23 cellular contexts compared by ENCODE assay signal in genomic region chr2:5699963-5700362, GRCh38. TPM values are rescaled to one million over a fixed set of nuclear protein-coding genes. Genes with fewer than 3 reads are reported as not detected.
DNase-seq lines count a peak whose midpoint lies in the region; ATAC-seq and TF ChIP-seq lines count a peak whose summit lies in the region.
"Had no signal": no experiment of that assay in that cellular context is flagged by ENCODE, and none has a peak within 500 bp of the region (broad histone marks: within the 10 kb centered on the region; RNA-seq: fewer than 3 reads in every experiment).

No MANE protein-coding gene starts in this region.

- no peak overlapping the region for H3K4me3 Mint-ChIP-seq in GM23338
- peak overlapping the region; percentile 40 for H3K4me3 Mint-ChIP-seq in nephron progenitor cell
- H3K4me3 Mint-ChIP-seq in type B pancreatic cell: peak overlapping the region; percentile 22
- H3K4me3 Mint-ChIP-seq: CD4-positive, alpha-beta T cell; IgD-negative memory B cell had no signal

- H2AFZ ChIP-seq in GM23338 (no peak overlapping the region), OCI-LY7 (ENCODE audit: low read length) (no peak overlapping the region)

- H3K27ac ChIP-seq in GM23338 (ENCODE audit: low read depth) (no peak overlapping the region), OCI-LY7 (ENCODE audit: low read depth, low read length, poor library complexity, severe bottlenecking) (peak overlapping the region; percentile 94)
- H3K27ac ChIP-seq: A549, HL-60, RWPE1 had no signal

- POLR2A ChIA-PET in OCI-LY7 (lab: Charles Lee): interaction anchor here (0.6 to 1.4 kb wide), 7 partner anchors 15 to 1445 kb away, joined by 3 to 8 read pairs (median 5); no protein-coding TSS in a partner anchor

- 0 out of 2 replicates have a peak, but pooled peaks cover 3% of the 10 kb centered on the region for H3K9me2 ChIP-seq in GM23338 (ENCODE audit: insufficient read depth)
- H3K9me2 ChIP-seq in OCI-LY7 (ENCODE audit: insufficient read depth, low read length): no peaks in the 10 kb centered on the region

- H3K4me1 Mint-ChIP-seq in GM23338 (peaks cover 58% of the 10 kb centered on the region), nephron progenitor cell (peaks cover 41% of the 10 kb centered on the region), type B pancreatic cell (ENCODE audit: unreplicated experiment) (peaks cover 35% of the 10 kb centered on the region)

- no peaks in the 10 kb centered on the region for H3K36me3 ChIP-seq in GM23338 (ENCODE audit: insufficient read depth)
- peaks cover 38% of the 10 kb centered on the region for H3K36me3 ChIP-seq in OCI-LY7 (ENCODE audit: insufficient read depth, low read length)

- H3F3A ChIP-seq in GM23338 (replicated peaks; ENCODE audit: low read depth): no peaks in the 10 kb centered on the region

- intact Hi-C loops in OCI-LY7 (cut with micrococcal nuclease; ENCODE audit: unreplicated experiment): loop anchor here (5.0 kb wide), 2 partner anchors 827 to 1352 kb away; no protein-coding TSS in a partner anchor

- H3K27me3 ChIP-seq in GM23338 (ENCODE audit: insufficient read depth): peaks cover under 1% of the 10 kb centered on the region; the same call in 1 of the 2 replicates

- H3K27me3 Mint-ChIP-seq in GM23338 (ENCODE audit: insufficient read depth, low read depth, poor library complexity) (peaks cover 14% of the 10 kb centered on the region), nephron progenitor cell (ENCODE audit: low read depth, poor library complexity) (peaks cover 9% of the 10 kb centered on the region), type B pancreatic cell (peaks cover 6% of the 10 kb centered on the region)

- TF ChIP-seq CTCF in GM23338 (conservative IDR thresholded peaks at IDR 0.05; ENCODE audit: low read depth in 2 of 2) (no peak), OCI-LY7 (conservative IDR thresholded peaks at IDR 0.05; ENCODE audit: low read length) (no peak), nephron progenitor cell (IDR thresholded peaks at IDR 0.05) (no peak), type B pancreatic cell (conservative IDR thresholded peaks at IDR 0.05) (no peak)

- H3K4me3 ChIP-seq in GM23338 (no peak overlapping the region), OCI-LY7 (ENCODE audit: low read depth, low read length, poor library complexity, severe bottlenecking) (peak overlapping the region; percentile 74)
- H3K4me3 ChIP-seq: A549 had no signal

- CTCF ChIA-PET in OCI-LY7 (lab: Charles Lee; ENCODE audit: unreplicated experiment): no interaction called here

- H3K79me2 ChIP-seq in GM23338 (replicated peaks; ENCODE audit: insufficient read depth) (peaks cover 38% of the 10 kb centered on the region), OCI-LY7 (ENCODE audit: insufficient read depth, low read depth, low read length) (peaks cover 45% of the 10 kb centered on the region)

- H4K20me1 ChIP-seq in GM23338 (replicated peaks; ENCODE audit: insufficient read depth) (peaks cover 6% of the 10 kb centered on the region), OCI-LY7 (ENCODE audit: insufficient read depth, low read length) (no peaks in the 10 kb centered on the region)

- H3K36me3 Mint-ChIP-seq in GM23338 (ENCODE audit: low read depth) (peaks cover 22% of the 10 kb centered on the region), nephron progenitor cell (ENCODE audit: low read depth) (peaks cover 56% of the 10 kb centered on the region), type B pancreatic cell (peaks cover 38% of the 10 kb centered on the region)
- H3K36me3 Mint-ChIP-seq: IgD-negative memory B cell had no signal

- H3K4me1 ChIP-seq in GM23338 (ENCODE audit: insufficient read depth) (peaks cover 37% of the 10 kb centered on the region), OCI-LY7 (ENCODE audit: insufficient read depth, low read length, poor library complexity, severe bottlenecking) (peaks cover 35% of the 10 kb centered on the region)
- H3K4me1 ChIP-seq: A549 had no signal

- peaks cover 2% of the 10 kb centered on the region; the same call in 2 of the 3 replicates for H3K9me3 Mint-ChIP-seq in GM23338
- H3K9me3 Mint-ChIP-seq in nephron progenitor cell: peaks cover 3% of the 10 kb centered on the region
- H3K9me3 Mint-ChIP-seq in type B pancreatic cell: no peaks in the 10 kb centered on the region
- H3K9me3 Mint-ChIP-seq: CD4-positive, alpha-beta T cell had no signal

- no peaks in the 10 kb centered on the region for H3K9me3 ChIP-seq in OCI-LY7 (ENCODE audit: low read length)
- H3K9me3 ChIP-seq: A549 had no signal

- H3K27ac Mint-ChIP-seq in GM23338: peak overlapping the region; percentile 60
- peak overlapping the region; percentile 32 for H3K27ac Mint-ChIP-seq in nephron progenitor cell
- H3K27ac Mint-ChIP-seq in type B pancreatic cell: no peak overlapping the region
- H3K27ac Mint-ChIP-seq: CD4-positive, alpha-beta T cell; IgD-negative memory B cell had no signal

- DNase-seq in GM23338 (ENCODE audit: low spot score) (no peak), OCI-LY7 (ENCODE audit: low spot score) (peak; percentile 22), nephron progenitor cell (no peak), type B pancreatic cell (ENCODE audit: extremely low spot score, unreplicated experiment) (no peak), AG20443 (ENCODE audit: low spot score) (no peak), hepatic stellate cell (ENCODE audit: low spot score) (no peak)
- DNase-seq: CD4-positive, alpha-beta T cell; Karpas-422; MV-4-11; NCI-H1105; NCI-H2029; NCI-H446 treated with DMSO at 0.1 percent for 48 hours; NCI-H526; NCI-H82; SHP77; T-helper 1 cell had no signal

- ATAC-seq in GM23338: no peak
- no peak for ATAC-seq in HG03097 (IDR thresholded peaks at IDR 0.05; ENCODE audit: low FRiP score, unreplicated experiment)
- ATAC-seq: A549, HCT116, Panc1 had no signal

- H3K4me2 ChIP-seq in GM23338 (peak overlapping the region; percentile 15; the same call in 1 of the 2 replicates), OCI-LY7 (ENCODE audit: low read length) (peak overlapping the region; percentile 94)
- H3K4me2 ChIP-seq: A549 had no signal

- TSS peak; percentile 52 for BruUV-seq in OCI-LY7 (replicated peaks; lab: Mats Ljungman, UMichigan)

TF ChIP-seq in GM23338, 12 proteins besides CTCF, POLR2A, EP300 and RAD21 (continues in another document):
- TF ChIP-seq NANOG (IDR thresholded peaks at IDR 0.05; ENCODE audit: borderline replicate concordance): no peak
- TF ChIP-seq EZH2phosphoT487 (IDR thresholded peaks at IDR 0.05; ENCODE audit: unreplicated experiment): no peak
- no peak for TF ChIP-seq CREB1 (CRISPR knock-in tag; IDR thresholded peaks at IDR 0.05; ENCODE audit: low read depth)
- no peak for TF ChIP-seq STAT1 (IDR thresholded peaks at IDR 0.05; ENCODE audit: unreplicated experiment)
- TF ChIP-seq POLR2AphosphoS5 (IDR thresholded peaks at IDR 0.05; ENCODE audit: low read depth): no peak
- no peak for TF ChIP-seq ZNF114 (CRISPR knock-in tag; IDR thresholded peaks at IDR 0.05)
- no peak for TF ChIP-seq JUNB (IDR thresholded peaks at IDR 0.05; ENCODE audit: unreplicated experiment)
- TF ChIP-seq REST (IDR thresholded peaks at IDR 0.05; ENCODE audit: unreplicated experiment): no peak
- no peak for TF ChIP-seq ZNF331 (CRISPR knock-in tag; IDR thresholded peaks at IDR 0.05; ENCODE audit: low read depth)
- no peak for TF ChIP-seq EZH2 (IDR thresholded peaks at IDR 0.05; ENCODE audit: low read depth, unreplicated experiment)
- TF ChIP-seq ETS1 (IDR thresholded peaks at IDR 0.05): no peak

RNA-seq across cellular contexts. Expression of gene SOX11, which starts 7.8 kb away (rescaled TPM):
- 26.3 and 26.5 TPM in 2 replicates for total RNA-seq in GM23338 (2014; rRNA removed; shearing (Covaris generic))
- 33.2 and 34.0 TPM in 2 replicates for polyA plus RNA-seq in GM23338 (2016; fragmentation: Nextera tagmentation; extraction: Ambion mirVana)
- total RNA-seq in OCI-LY7 (2014; rRNA removed; shearing (Covaris generic)): 6.8 and 7.7 TPM in 2 replicates
- total RNA-seq in OCI-LY7 (2022) (13.0 and 14.8 TPM in 2 replicates), type B pancreatic cell (ENCODE audit: low replicate concordance) (21.1 and 83.2 TPM in 2 replicates)
- total RNA-seq: CD4-positive, alpha-beta T cell had no signal
- polyA plus RNA-seq: A549, IgD-negative memory B cell had no signal
